Comparison of ENCODE assay signal across 9 cellular contexts in genomic region chr1:174965006-174965971, GRCh38. TPM values are rescaled to one million over a fixed set of nuclear protein-coding genes. Genes with fewer than 3 reads are reported as not detected.
DNase-seq lines count a peak whose midpoint lies in the region; ATAC-seq, FAIRE-seq and TF ChIP-seq lines count a peak whose summit lies in the region.
"Had no signal": no experiment of that assay in that cellular context is flagged by ENCODE, and none has a peak within 500 bp of the region (broad histone marks: within the 10 kb centered on the region; RNA-seq: fewer than 3 reads in every experiment).

No MANE protein-coding gene starts in this region.

- H3K9me3 Mint-ChIP-seq in activated naive CD8-positive, alpha-beta T cell treated with anti-CD3 and anti-CD28 coated beads, Interleukin-2, amount 10 ng/mL, durations not matched to agents 7 days and 5 days: no peaks in the 10 kb centered on the region

- TF ChIP-seq EP300 in SK-N-SH (IDR thresholded peaks at IDR 0.05; ENCODE audit: borderline replicate concordance in 1 of 2, low read depth in 1 of 2, low read length in 1 of 2): no peak
- TF ChIP-seq EP300 in suprapubic skin (IDR thresholded peaks at IDR 0.05): no peak

- no peaks in the 10 kb centered on the region for H3K36me3 ChIP-seq in SK-N-SH (replicated peaks in 1 of 2; ENCODE audit: control insufficient read depth in 1 of 2, insufficient read depth in 2 of 2, low read length in 1 of 2)
- H3K36me3 ChIP-seq in keratinocyte (ENCODE audit: control insufficient read depth in 2 of 2, extremely low read depth in 1 of 2, insufficient read depth in 2 of 2, low read length in 2 of 2): no peaks in the 10 kb centered on the region
- no peaks in the 10 kb centered on the region for H3K36me3 ChIP-seq in suprapubic skin

- WGBS in SK-N-SH (ENCODE audit: low lambda C conversion rate): 75% methylated on average over 4 of the region's 4 CpGs
- WGBS in suprapubic skin: 16% methylated on average over 4 of the region's 4 CpGs

- POLR2A ChIA-PET in SK-N-SH (lab: Yijun Ruan, JAX): no interaction called here
- POLR2A ChIA-PET in activated naive CD8-positive, alpha-beta T cell treated with anti-CD3 and anti-CD28 coated beads, Interleukin-2, amount 10 ng/mL, durations not matched to agents 7 days and 5 days (lab: Charles Lee): interaction anchor here (0.6 to 7.4 kb wide), 4 partner anchors 24 to 165 kb away, joined by 3 to 72 read pairs (median 6); partner anchors contain the start of genes CACYBP and MRPS14

- TF ChIP-seq RAD21 in SK-N-SH (IDR thresholded peaks at IDR 0.05; ENCODE audit: low read length): no peak

- H3K9ac ChIP-seq in SK-N-SH: no peak overlapping the region
- peak overlapping the region; percentile 1 for H3K9ac ChIP-seq in keratinocyte (ENCODE audit: control insufficient read depth, extremely low read depth, insufficient read depth, low read length)

- no peak for FAIRE-seq in keratinocyte (lab: Jason Lieb, UNC)

- CTCF ChIA-PET in SK-N-SH (lab: Yijun Ruan, JAX): interaction anchor here (0.7 to 3.1 kb wide), 5 partner anchors 11 to 36 kb away, joined by 3 to 13 read pairs (median 3); no protein-coding TSS in a partner anchor

- H3K4me1 Mint-ChIP-seq in activated naive CD8-positive, alpha-beta T cell treated with anti-CD3 and anti-CD28 coated beads, Interleukin-2, amount 10 ng/mL, durations not matched to agents 7 days and 5 days: peaks cover 53% of the 10 kb centered on the region

- H3K9me3 ChIP-seq in SK-N-SH (no peaks in the 10 kb centered on the region), keratinocyte (ENCODE audit: control insufficient read depth, low read depth, low read length) (no peaks in the 10 kb centered on the region), suprapubic skin (no peaks in the 10 kb centered on the region)

- no peaks in the 10 kb centered on the region for H3F3A ChIP-seq in SK-N-SH (replicated peaks; ENCODE audit: insufficient read depth)

- no peak for DNase-seq in SK-N-SH
- DNase-seq in activated naive CD8-positive, alpha-beta T cell treated with anti-CD3 and anti-CD28 coated beads, Interleukin-2, amount 10 ng/mL, durations not matched to agents 7 days and 5 days: no peak
- DNase-seq in keratinocyte (ENCODE audit: low read depth, low spot score): no peak
- DNase-seq in suprapubic skin (ENCODE audit: low spot score in 2 of 2): no peak
- no peak for DNase-seq in SHP77 treated with DMSO at 0.1 percent for 48 hours (lab: John Stamatoyannopoulos, UW)
- DNase-seq in NCI-H2196 treated with DMSO at 0.1 percent for 48 hours (lab: John Stamatoyannopoulos, UW; ENCODE audit: unreplicated experiment): no peak
- DNase-seq in HPDE6-E6E7 (ENCODE audit: extremely low spot score): no peak

- H3K27me3 Mint-ChIP-seq in activated naive CD8-positive, alpha-beta T cell treated with anti-CD3 and anti-CD28 coated beads, Interleukin-2, amount 10 ng/mL, durations not matched to agents 7 days and 5 days: no peaks in the 10 kb centered on the region

- peaks cover 1% of the 10 kb centered on the region for H3K36me3 Mint-ChIP-seq in activated naive CD8-positive, alpha-beta T cell treated with anti-CD3 and anti-CD28 coated beads, Interleukin-2, amount 10 ng/mL, durations not matched to agents 7 days and 5 days

- H3K79me2 ChIP-seq in SK-N-SH (ENCODE audit: insufficient read depth) (no peaks in the 10 kb centered on the region), keratinocyte (ENCODE audit: control insufficient read depth, insufficient read depth, low read length) (no peaks in the 10 kb centered on the region)

- peak overlapping the region; percentile 85 for H3K4me3 Mint-ChIP-seq in activated naive CD8-positive, alpha-beta T cell treated with anti-CD3 and anti-CD28 coated beads, Interleukin-2, amount 10 ng/mL, durations not matched to agents 7 days and 5 days

- H3K27ac ChIP-seq in SK-N-SH (ENCODE audit: low read depth in 2 of 2, low read length in 1 of 2): no peak overlapping the region
- peak overlapping the region; percentile 53 for H3K27ac ChIP-seq in keratinocyte (ENCODE audit: control insufficient read depth, insufficient read depth, low read length)
- peak overlapping the region; percentile 91 for H3K27ac ChIP-seq in suprapubic skin

- no peak for TF ChIP-seq POLR2A in suprapubic skin (IDR thresholded peaks at IDR 0.05)

- peak; percentile 42 for ATAC-seq in SK-N-SH treated with all-trans-retinoic acid at 6 μM for 48 hours
- peak; percentile 11 for ATAC-seq in activated naive CD8-positive, alpha-beta T cell treated with anti-CD3 and anti-CD28 coated beads, Interleukin-2, amount 10 ng/mL, durations not matched to agents 7 days and 5 days (ENCODE audit: low read depth)

- TF ChIP-seq CTCF in SK-N-SH (IDR thresholded peaks at IDR 0.05) (no peak), keratinocyte (optimal IDR thresholded peaks at IDR 0.05 in 1 of 3, IDR thresholded peaks at IDR 0.05 in 1 of 3, conservative IDR thresholded peaks at IDR 0.05 in 1 of 3; ENCODE audit: extremely low read depth in 1 of 3, insufficient read depth in 2 of 3, low read length in 3 of 3) (no peak), suprapubic skin (IDR thresholded peaks at IDR 0.05) (no peak)

- no peak overlapping the region for H2AFZ ChIP-seq in SK-N-SH (ENCODE audit: low read depth)
- no peak overlapping the region for H2AFZ ChIP-seq in keratinocyte (ENCODE audit: control insufficient read depth, low read length)

- dilution Hi-C loops in keratinocyte (cut with MboI; ENCODE audit: extremely low pct_ligation_motif_present, low sequenced_read_pairs): no loop called here

- H3K9me1 ChIP-seq in keratinocyte (ENCODE audit: control insufficient read depth, extremely low read depth, insufficient read depth, low read length): no peaks in the 10 kb centered on the region

- H3K9me2 ChIP-seq in SK-N-SH: no peaks in the 10 kb centered on the region

- no peaks in the 10 kb centered on the region for H4K20me1 ChIP-seq in SK-N-SH (ENCODE audit: insufficient read depth)
- H4K20me1 ChIP-seq in keratinocyte (ENCODE audit: control insufficient read depth, extremely low read depth, insufficient read depth, low read length): no peaks in the 10 kb centered on the region

- H3K4me1 ChIP-seq in SK-N-SH (ENCODE audit: control insufficient read depth in 1 of 2, insufficient read depth in 2 of 2, low read depth in 1 of 2, low read length in 1 of 2) (peaks cover 0 to 2% of the 10 kb centered on the region in 2 experiments; a peak in 2 of 4 replicates), keratinocyte (ENCODE audit: control insufficient read depth, extremely low read depth, insufficient read depth, low read length) (peaks cover 29% of the 10 kb centered on the region), suprapubic skin (peaks cover 59% of the 10 kb centered on the region)

- H3K4me3 ChIP-seq in SK-N-SH (ENCODE audit: low read depth in 2 of 2, low read length in 1 of 2): no peak overlapping the region
- H3K4me3 ChIP-seq in keratinocyte (ENCODE audit: control insufficient read depth in 2 of 3, extremely low read depth in 1 of 3, insufficient read depth in 2 of 3, low read depth in 1 of 3, low read length in 3 of 3): no peak overlapping the region
- peak overlapping the region; percentile 35 for H3K4me3 ChIP-seq in suprapubic skin
- H3K4me3 ChIP-seq: lung had no signal

- no peaks in the 10 kb centered on the region for H3K27me3 ChIP-seq in SK-N-SH (ENCODE audit: insufficient read depth)
- no peaks in the 10 kb centered on the region for H3K27me3 ChIP-seq in keratinocyte (ENCODE audit: control insufficient read depth, extremely low read depth, insufficient read depth, low read length)
- H3K27me3 ChIP-seq in suprapubic skin: no peaks in the 10 kb centered on the region

- peak overlapping the region; percentile 85 for H3K27ac Mint-ChIP-seq in activated naive CD8-positive, alpha-beta T cell treated with anti-CD3 and anti-CD28 coated beads, Interleukin-2, amount 10 ng/mL, durations not matched to agents 7 days and 5 days

- H3K4me2 ChIP-seq in SK-N-SH (no peak overlapping the region), keratinocyte (ENCODE audit: control insufficient read depth, extremely low read depth, insufficient read depth, low read depth, low read length) (peak overlapping the region; percentile 63)

TF ChIP-seq in SK-N-SH, 30 proteins besides CTCF, POLR2A, EP300 and RAD21 (continues in another document):
- TF ChIP-seq TCF12 (IDR thresholded peaks at IDR 0.05): no peak
- TF ChIP-seq FOXM1 (IDR thresholded peaks at IDR 0.05; ENCODE audit: low read depth): no peak
- TF ChIP-seq MXI1 (IDR thresholded peaks at IDR 0.05; ENCODE audit: low read depth, low read length): no peak

RNA-seq across cellular contexts. Expression of gene CACYBP, which starts 34.5 kb away (rescaled TPM):
- polyA plus RNA-seq in SK-N-SH (2012; rRNA removed): 40.0 and 56.2 TPM in 2 replicates
- polyA plus RNA-seq in SK-N-SH (2012; cell fraction: cytosol; rRNA removed): 78.7 and 87.8 TPM in 2 replicates
- 18.5 and 28.9 TPM in 2 replicates for polyA plus RNA-seq in SK-N-SH (2012; cell fraction: nucleus; rRNA removed)
- total RNA-seq in activated naive CD8-positive, alpha-beta T cell treated with anti-CD3 and anti-CD28 coated beads, Interleukin-2, amount 10 ng/mL, durations not matched to agents 7 days and 5 days: 100 to 1,000 TPM; 147 to 177 TPM
- polyA plus RNA-seq in keratinocyte: 18.3 to 67.8 TPM (median 59.3 TPM) in 3 replicates
- 55.6 TPM for polyA plus RNA-seq in keratinocyte (2011; ENCODE audit: low read depth)
- polyA plus RNA-seq in keratinocyte (2011; cell fraction: cytosol; rRNA removed): 35.6 and 38.3 TPM in 2 replicates
- polyA plus RNA-seq in keratinocyte (2011; cell fraction: nucleus; rRNA removed): 21.7 and 26.4 TPM in 2 replicates
- 48.4 and 104 TPM in 2 replicates for polyA plus RNA-seq in keratinocyte (2012; ENCODE audit: low replicate concordance)
- polyA minus RNA-seq in keratinocyte: 1.4 to 12.3 TPM (median 3.2 TPM) in 3 replicates
- 12.3 TPM for polyA minus RNA-seq in keratinocyte (2011; cell fraction: cytosol; rRNA and poly(A)+ RNA removed)
- 2.6 and 13.3 TPM in 2 replicates for polyA minus RNA-seq in keratinocyte (2011; cell fraction: nucleus; rRNA and poly(A)+ RNA removed)
- 10 to 100 TPM; 41.8 to 66.7 (median 64.5) TPM for total RNA-seq in suprapubic skin

RNA-seq across cellular contexts. Expression of gene MRPS14, which starts 57.9 kb away (rescaled TPM):
- polyA plus RNA-seq in SK-N-SH (2012; rRNA removed) (18.2 and 18.7 TPM in 2 replicates), keratinocyte (19.2 to 35.2 TPM (median 25.4 TPM) in 3 replicates)
- 18.7 and 21.2 TPM in 2 replicates for polyA plus RNA-seq in SK-N-SH (2012; cell fraction: cytosol; rRNA removed)
- 19.9 and 26.6 TPM in 2 replicates for polyA plus RNA-seq in SK-N-SH (2012; cell fraction: nucleus; rRNA removed)
- total RNA-seq in activated naive CD8-positive, alpha-beta T cell treated with anti-CD3 and anti-CD28 coated beads, Interleukin-2, amount 10 ng/mL, durations not matched to agents 7 days and 5 days: 10 to 100 TPM; 34.0 to 38.4 TPM
- polyA plus RNA-seq in keratinocyte (2011; ENCODE audit: low read depth): 11.9 TPM
- 19.6 and 26.5 TPM in 2 replicates for polyA plus RNA-seq in keratinocyte (2011; cell fraction: cytosol; rRNA removed)
- polyA plus RNA-seq in keratinocyte (2011; cell fraction: nucleus; rRNA removed): 18.2 and 21.3 TPM in 2 replicates
- 22.6 and 23.2 TPM in 2 replicates for polyA plus RNA-seq in keratinocyte (2012; ENCODE audit: low replicate concordance)
- polyA minus RNA-seq in keratinocyte: 3.5 to 12.2 TPM (median 9.6 TPM) in 3 replicates
- polyA minus RNA-seq in keratinocyte (2011; cell fraction: cytosol; rRNA and poly(A)+ RNA removed): 4.6 TPM
- 3.2 and 5.4 TPM in 2 replicates for polyA minus RNA-seq in keratinocyte (2011; cell fraction: nucleus; rRNA and poly(A)+ RNA removed)
- total RNA-seq in suprapubic skin: 10 to 100 TPM; 12.7 to 22.9 (median 17.9) TPM

Comparison
In these comparisons a context has a peak if more than half of its experiments do, and no peak if none do; other contexts are left out.
1. H3K27ac ChIP-seq: peak in keratinocyte (single experiment) and suprapubic skin (single experiment); none in SK-N-SH (0 of 2).